23 cellular contexts compared by ENCODE assay signal in genomic region chr15:57018151-57018550, GRCh38.
A peak's percentile ranks its signal among the peaks of the same experiment; 100 is the strongest.
DNase-seq lines count a peak whose midpoint lies in the region; ATAC-seq and TF ChIP-seq lines count a peak whose summit lies in the region.
"Had no signal": no experiment of that assay in that cellular context is flagged by ENCODE, and none has a peak within 500 bp of the region (broad histone marks: within the 10 kb centered on the region; RNA-seq: fewer than 3 reads in every experiment).

No MANE protein-coding gene starts in this region.

- H3K36me3 ChIP-seq in A673 (ENCODE audit: insufficient read depth, low read length, poor library complexity, severe bottlenecking): no peaks in the 10 kb centered on the region
- H3K36me3 ChIP-seq in GM23248 (ENCODE audit: low read depth): no peaks in the 10 kb centered on the region
- peaks cover 0 to 6% of the 10 kb centered on the region in 2 experiments for H3K36me3 ChIP-seq in mesenchymal stem cell (ENCODE audit: control insufficient read depth in 1 of 2, insufficient read depth in 2 of 2, low read depth in 1 of 2, low read length in 2 of 2)
- H3K36me3 ChIP-seq in testis (ENCODE audit: low read depth, missing control alignments): no peaks in the 10 kb centered on the region

- intact Hi-C loops in A673 (cut with micrococcal nuclease; ENCODE audit: unreplicated experiment) (loop anchor here (5.0 to 10.0 kb wide), 3 partner anchors 124 to 523 kb away; no protein-coding TSS in a partner anchor), testis (cut with DNase I; ENCODE audit: low total_unique reads) (no loop called here)

- H3F3A ChIP-seq in GM23248 (ENCODE audit: insufficient read depth): peaks cover 31% of the 10 kb centered on the region

- H2BK5ac ChIP-seq in mesenchymal stem cell (ENCODE audit: low read depth, low read length, poor library complexity, severe bottlenecking): no peak overlapping the region

- no peak overlapping the region for H4K91ac ChIP-seq in mesenchymal stem cell (ENCODE audit: low read length)

- peak overlapping the region in 1 of 2 experiments; percentile 28 for H3K18ac ChIP-seq in mesenchymal stem cell (ENCODE audit: low read depth in 1 of 2, low read length in 2 of 2)

- H2BK12ac ChIP-seq in mesenchymal stem cell (ENCODE audit: low read length in 2 of 2): no peak overlapping the region

- peaks cover 3% of the 10 kb centered on the region for H3K9me3 Mint-ChIP-seq in chondrocyte (ENCODE audit: low read depth)

- H3K4me1 Mint-ChIP-seq in chondrocyte (ENCODE audit: low read depth): peaks cover 41% of the 10 kb centered on the region

- ATAC-seq in omental fat pad (ENCODE audit: low FRiP score): no peak
- ATAC-seq: SK-N-SH treated with all-trans-retinoic acid at 6 μM for 48 hours had no signal

- no peak overlapping the region for H2AK5ac ChIP-seq in mesenchymal stem cell (ENCODE audit: low read length, severe bottlenecking)

- H3K9me3 ChIP-seq in A673 (ENCODE audit: low read depth, low read length, poor library complexity, severe bottlenecking) (peaks cover under 1% of the 10 kb centered on the region), GM23248 (ENCODE audit: low read depth) (no peaks in the 10 kb centered on the region), mesenchymal stem cell (ENCODE audit: control insufficient read depth, low read length) (no peaks in the 10 kb centered on the region), testis (no peaks in the 10 kb centered on the region)
- H3K9me3 ChIP-seq: Caco-2 had no signal

- in situ Hi-C loops in GM23248 (cut with MboI): no loop called here

- H3K9ac ChIP-seq in GM23248 (no peak overlapping the region), mesenchymal stem cell (ENCODE audit: low read length) (peak overlapping the region; percentile 40)

- H3K23ac ChIP-seq in mesenchymal stem cell (ENCODE audit: low read length in 2 of 2): no peak overlapping the region

- no TSS peak for BruUV-seq in A673 (replicated peaks; lab: Mats Ljungman, UMichigan)

- peak; percentile 38 for DNase-seq in A673 (ENCODE audit: low spot score)
- peak; percentile 41 for DNase-seq in GM23248
- no peak for DNase-seq in chondrocyte (ENCODE audit: low spot score)
- peak; percentile 27 for DNase-seq in mesenchymal stem cell
- no peak for DNase-seq in omental fat pad (ENCODE audit: low spot score)
- no peak for DNase-seq in dedifferentiated amniotic fluid mesenchymal stem cell (ENCODE audit: extremely low spot score)
- DNase-seq in GM19238 (ENCODE audit: insufficient read length, low spot score): no peak
- DNase-seq in testis: no peak
- DNase-seq: 8988T; Caco-2; CD4-positive, alpha-beta T cell; H7; MM.1S; NCI-H1092 treated with DMSO at 0.1 percent for 48 hours; NCI-H146; NCI-H2029 treated with DMSO at 0.1 percent for 48 hours; NCI-H2171 treated with DMSO at 0.1 percent for 48 hours; NCI-H446 treated with DMSO at 0.1 percent for 48 hours; NCI-H748 treated with DMSO at 0.1 percent for 48 hours; NK-92 treated with Interleukin-12 subunit alpha and Interleukin-12 subunit beta, amount 100 ng/mL, for 24 hours; OCI-M1; SHP77 treated with DMSO at 0.1 percent for 48 hours had no signal

- POLR2A ChIA-PET in A673 (lab: Charles Lee; ENCODE audit: low non-redundant PET): interaction anchor here (0.5 kb wide), 1 partner anchor 38 kb away, joined by 4 read pairs; no protein-coding TSS in a partner anchor

- H3K79me1 ChIP-seq in mesenchymal stem cell (replicated peaks; ENCODE audit: low read length, poor library complexity, severe bottlenecking): peaks cover 15% of the 10 kb centered on the region

- H3K4ac ChIP-seq in mesenchymal stem cell (ENCODE audit: low read depth in 1 of 2, low read length in 2 of 2): no peak overlapping the region

- no peak overlapping the region for H2AFZ ChIP-seq in GM23248
- no peak overlapping the region for H2AFZ ChIP-seq in mesenchymal stem cell (ENCODE audit: low read depth, low read length)

- H3K4me3 Mint-ChIP-seq in chondrocyte (ENCODE audit: unreplicated experiment): no peak overlapping the region
- H3K4me3 Mint-ChIP-seq: CD4-positive, alpha-beta T cell had no signal

- no peak overlapping the region for H2BK120ac ChIP-seq in mesenchymal stem cell (ENCODE audit: low read depth, low read length)

- H3K36me3 Mint-ChIP-seq in chondrocyte (ENCODE audit: low read depth): no peaks in the 10 kb centered on the region

- no peak overlapping the region for H4K8ac ChIP-seq in mesenchymal stem cell (ENCODE audit: low read length)

- CTCF ChIA-PET in A673 (lab: Charles Lee): no interaction called here

- peak overlapping the region; percentile 7 for H3K4me2 ChIP-seq in GM23248 (ENCODE audit: unreplicated experiment)
- H3K4me2 ChIP-seq in mesenchymal stem cell (ENCODE audit: low read length, poor library complexity, severe bottlenecking): no peak overlapping the region

- no peaks in the 10 kb centered on the region for H3K27me3 ChIP-seq in A673 (replicated peaks; ENCODE audit: insufficient read depth, low read depth, low read length, poor library complexity)
- H3K27me3 ChIP-seq in GM23248 (replicated peaks; ENCODE audit: insufficient read depth): no peaks in the 10 kb centered on the region
- H3K27me3 ChIP-seq in mesenchymal stem cell (ENCODE audit: control insufficient read depth in 1 of 2, insufficient read depth in 1 of 2, low read length in 2 of 2): no peaks in the 10 kb centered on the region
- no peaks in the 10 kb centered on the region for H3K27me3 ChIP-seq in testis

- no peak overlapping the region for H2BK15ac ChIP-seq in mesenchymal stem cell (ENCODE audit: low read depth, poor library complexity, severe bottlenecking)

- H3K14ac ChIP-seq in mesenchymal stem cell (ENCODE audit: low read length in 2 of 2): no peak overlapping the region

- WGBS in GM23248 (ENCODE audit: low coverage in 1 of 2, low lambda C conversion rate in 2 of 2, missing lambda C conversion rate in 2 of 2), 2 experiments: 59 to 60% methylated on average over 4 of the region's 4 CpGs
- 90% methylated on average over 3 of the region's 4 CpGs for WGBS in mesenchymal stem cell
- 69 to 74% methylated on average over 4 of the region's 4 CpGs for WGBS in testis, 2 donors

- H3K27ac ChIP-seq in A673 (ENCODE audit: low read depth, low read length, poor library complexity, severe bottlenecking) (peak overlapping the region; percentile 27), GM23248 (peak overlapping the region; percentile 74; the same call in 1 of the 2 replicates), mesenchymal stem cell (ENCODE audit: low read length, poor library complexity, severe bottlenecking) (peak overlapping the region; percentile 47), testis (no peak overlapping the region)

- peaks cover 37% of the 10 kb centered on the region for H3K4me1 ChIP-seq in A673 (ENCODE audit: insufficient read depth, low read length, poor library complexity, severe bottlenecking)
- peaks cover 41% of the 10 kb centered on the region for H3K4me1 ChIP-seq in GM23248 (ENCODE audit: insufficient read depth)
- peaks cover 11% of the 10 kb centered on the region for H3K4me1 ChIP-seq in mesenchymal stem cell (ENCODE audit: control insufficient read depth, insufficient read depth, low read depth, low read length)
- no peaks in the 10 kb centered on the region for H3K4me1 ChIP-seq in testis

- no peaks in the 10 kb centered on the region for H3K27me3 Mint-ChIP-seq in chondrocyte (ENCODE audit: low read depth)
- H3K27me3 Mint-ChIP-seq: CD4-positive, alpha-beta T cell had no signal

- H3K27ac Mint-ChIP-seq in chondrocyte (ENCODE audit: unreplicated experiment): peak overlapping the region; percentile 5
- H3K27ac Mint-ChIP-seq: CD4-positive, alpha-beta T cell had no signal

- H3K4me3 ChIP-seq in A673 (ENCODE audit: low read depth, low read length, poor library complexity, severe bottlenecking) (no peak overlapping the region), GM23248 (no peak overlapping the region), mesenchymal stem cell (ENCODE audit: insufficient read depth in 1 of 2, low read depth in 1 of 2, low read length in 2 of 2) (no peak overlapping the region), testis (no peak overlapping the region)

- no peak for TF ChIP-seq CTCF in A673 (conservative IDR thresholded peaks at IDR 0.05; ENCODE audit: low read depth, low read length)
- no peak for TF ChIP-seq CTCF in chondrocyte (IDR thresholded peaks at IDR 0.05)
- no peak for TF ChIP-seq CTCF in omental fat pad (IDR thresholded peaks at IDR 0.05)
- no peak for TF ChIP-seq CTCF in testis (IDR thresholded peaks at IDR 0.05)

- no peaks in the 10 kb centered on the region for H3K9me2 ChIP-seq in GM23248 (ENCODE audit: insufficient read depth)

- H3K79me2 ChIP-seq in GM23248 (ENCODE audit: insufficient read depth): peaks cover 96% of the 10 kb centered on the region

- H4K20me1 ChIP-seq in GM23248 (ENCODE audit: insufficient read depth): no peaks in the 10 kb centered on the region

- TF ChIP-seq POLR2A in testis (IDR thresholded peaks at IDR 0.05): no peak

Comparison
In these comparisons a context has a peak if more than half of its experiments do, and no peak if none do; other contexts are left out.
1. DNase-seq: peak in A673 (single experiment), GM23248 (single experiment) and mesenchymal stem cell (single experiment); none in chondrocyte (single experiment), omental fat pad (single experiment), dedifferentiated amniotic fluid mesenchymal stem cell (single experiment), GM19238 (single experiment) and testis (single experiment).
2. H3K27ac ChIP-seq: peak in A673 (single experiment), GM23248 (single experiment) and mesenchymal stem cell (single experiment); none in testis (0 of 2).